9 cellular contexts compared by ENCODE assay signal in the genomic region with DNA sequence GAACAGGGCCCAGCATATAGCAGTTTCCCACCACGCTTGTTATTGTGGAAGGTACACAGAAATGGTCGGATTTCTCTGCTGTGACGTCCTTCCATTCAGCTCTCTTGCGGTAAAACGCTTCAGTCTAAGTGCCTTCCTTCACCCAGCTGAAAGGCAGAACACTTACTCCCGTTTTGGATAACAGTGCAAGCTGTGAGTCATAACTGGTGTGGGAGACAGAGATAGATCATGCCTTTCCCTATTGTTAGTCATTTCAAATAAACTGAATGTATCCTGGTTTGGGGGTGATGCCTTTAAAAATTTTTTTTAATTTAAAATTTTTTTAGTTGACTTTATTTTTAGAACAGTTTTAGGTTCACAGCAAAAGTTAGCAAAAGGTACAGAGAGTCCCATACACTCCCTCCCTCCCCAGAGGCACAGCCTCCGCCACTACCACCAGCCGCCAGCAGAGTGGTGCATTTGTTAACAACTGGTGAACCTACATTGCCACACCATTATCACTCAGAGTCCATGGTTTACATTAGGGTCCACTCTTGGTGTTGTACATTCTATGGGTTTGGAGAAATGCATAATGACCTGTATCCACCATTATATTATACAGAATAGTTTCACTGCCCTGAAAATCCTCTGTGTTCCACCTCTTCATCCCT.
DNase-seq lines count a peak whose midpoint lies in the region; ATAC-seq and TF ChIP-seq lines count a peak whose summit lies in the region.
"Had no signal": no experiment of that assay in that cellular context is flagged by ENCODE, and none has a peak within 500 bp of the region (broad histone marks: within the 10 kb centered on the region; RNA-seq: fewer than 3 reads in every experiment).

No MANE protein-coding gene starts in this region.

- H3K4me3 ChIP-seq in Panc1 (ENCODE audit: low read depth in 2 of 2, low read length in 2 of 2) (no peak overlapping the region), stomach smooth muscle (ENCODE audit: low read length in 2 of 2) (peak overlapping the region; percentile 26 to 57)

- BruUV-seq in Panc1 (replicated peaks; lab: Mats Ljungman, UMichigan), result no TSS peak

- no peaks in the 10 kb centered on the region; the same call in none of the 2 replicates for H3K27me3 ChIP-seq in Panc1 (ENCODE audit: control insufficient read depth, insufficient read depth, low read length)
- no peaks in the 10 kb centered on the region for H3K27me3 ChIP-seq in stomach smooth muscle (ENCODE audit: control insufficient read depth in 1 of 2, insufficient read depth in 2 of 2, low read length in 2 of 2)

- peak; percentile 53 for TF ChIP-seq CTCF in Panc1 (IDR thresholded peaks at IDR 0.05)

- H3K4me1 ChIP-seq in Panc1 (ENCODE audit: control insufficient read depth, insufficient read depth, low read length) (no peaks in the 10 kb centered on the region), stomach smooth muscle (ENCODE audit: control insufficient read depth, insufficient read depth, low read length) (peaks cover 9% of the 10 kb centered on the region)

- no peaks in the 10 kb centered on the region for H3K9me3 ChIP-seq in Panc1 (ENCODE audit: control insufficient read depth, insufficient read depth, low read depth, low read length)
- peaks cover 4 to 7% of the 10 kb centered on the region in 2 donors for H3K9me3 ChIP-seq in stomach smooth muscle (ENCODE audit: control insufficient read depth in 2 of 2, low read length in 2 of 2)

- ATAC-seq in Panc1 (peak; percentile 80), HG03442 (IDR thresholded peaks at IDR 0.05; ENCODE audit: unreplicated experiment) (no peak)

- DNase-seq in NCI-H82 (lab: John Stamatoyannopoulos, UW) (peak; percentile 15), NCI-H82 treated with DMSO at 0.1 percent for 48 hours (lab: John Stamatoyannopoulos, UW; ENCODE audit: unreplicated experiment) (no peak), Panc1 (ENCODE audit: low read depth, low spot score) (no peak), fibroblast of the conjunctiva (ENCODE audit: low read depth) (peak; percentile 1), ecto neural progenitor cell (ENCODE audit: low spot score) (no peak), pons (ENCODE audit: low spot score) (no peak)

- intact Hi-C loops in Panc1 (cut with micrococcal nuclease; ENCODE audit: unreplicated experiment), result no loop called here

- H3K27ac ChIP-seq in Panc1 (ENCODE audit: low read length) (no peak overlapping the region), stomach smooth muscle (ENCODE audit: low read length) (peak overlapping the region; percentile 80)
- H3K27ac ChIP-seq: KMS-11 had no signal

- POLR2A ChIA-PET in Panc1 (lab: Charles Lee), result no interaction called here

- in situ Hi-C loops in Panc1 (cut with HindIII; ENCODE audit: low pct_unique_long_range_greater_than_20kb, low sequenced_read_pairs), result no loop called here

- peak overlapping the region; percentile 37 to 61 for H3K9ac ChIP-seq in stomach smooth muscle (ENCODE audit: low read length in 2 of 2)
- H3K9ac ChIP-seq: KMS-11 had no signal

- H3K36me3 ChIP-seq in Panc1 (ENCODE audit: control insufficient read depth, insufficient read depth, low read length), result no peaks in the 10 kb centered on the region
- no peaks in the 10 kb centered on the region for H3K36me3 ChIP-seq in stomach smooth muscle (ENCODE audit: control insufficient read depth in 2 of 2, insufficient read depth in 2 of 2, low read length in 2 of 2)

- CTCF ChIA-PET in Panc1 (lab: Charles Lee), result interaction anchor here (0.7 kb wide), 1 partner anchor 186 kb away, joined by 4 read pairs; no protein-coding TSS in a partner anchor

Comparison
In these comparisons a context has a peak if more than half of its experiments do, and no peak if none do; other contexts are left out.
1. DNase-seq: peak in NCI-H82 (single experiment) and fibroblast of the conjunctiva (single experiment); none in NCI-H82 treated with DMSO at 0.1 percent for 48 hours (single experiment), Panc1 (single experiment), ecto neural progenitor cell (single experiment) and pons (single experiment).
2. H3K4me3 ChIP-seq: peak in stomach smooth muscle (2 of 2); none in Panc1 (0 of 2).